In genomic region chr1:109508001-109508872, GRCh38 we compare ENCODE assay signal across 14 cellular contexts. TPM values are rescaled to one million over a fixed set of nuclear protein-coding genes. Genes with fewer than 3 reads are reported as not detected.
DNase-seq lines count a peak whose midpoint lies in the region; ATAC-seq and TF ChIP-seq lines count a peak whose summit lies in the region.
"Had no signal": no experiment of that assay in that cellular context is flagged by ENCODE, and none has a peak within 500 bp of the region (broad histone marks: within the 10 kb centered on the region; RNA-seq: fewer than 3 reads in every experiment).

No MANE protein-coding gene starts in this region.

- peaks cover 44% of the 10 kb centered on the region for H3K4me1 ChIP-seq in psoas muscle
- H3K4me1 ChIP-seq: prostate gland had no signal

- H3K9me3 ChIP-seq in T-helper 17 cell (ENCODE audit: control insufficient read depth, low read length, poor library complexity, severe bottlenecking) (no peaks in the 10 kb centered on the region), psoas muscle (no peaks in the 10 kb centered on the region)
- H3K9me3 ChIP-seq: prostate gland had no signal

- DNase-seq in T-helper 2 cell treated with Interferon-gamma antibody and Interleukin-4, amounts not matched to agents 5 μg/mL and 100 μg/mL, for 36 hours (ENCODE audit: low spot score), result no peak
- DNase-seq in T-helper 2 cell (no peak), T-helper 17 cell (no peak), endothelial cell (ENCODE audit: low spot score) (no peak), psoas muscle (peak in 1 of 2 donors; percentile 60), AG08396 (ENCODE audit: low spot score) (no peak), NCI-H526 (lab: John Stamatoyannopoulos, UW) (no peak)
- DNase-seq: 8988T; Kasumi-1; stimulated activated CD4-positive, alpha-beta T cell treated with anti-CD3 and anti-CD28 coated beads, Interleukin-4, amount 100 ng/mL, for 4 hours had no signal

- H3K27ac ChIP-seq in psoas muscle, result peak overlapping the region; percentile 85

- peaks cover 0 to 21% of the 10 kb centered on the region in 2 donors for H3K36me3 ChIP-seq in psoas muscle (ENCODE audit: insufficient read depth in 1 of 2, low read depth in 1 of 2)
- H3K36me3 ChIP-seq: prostate gland had no signal

- peaks cover 7% of the 10 kb centered on the region for H3K36me3 Mint-ChIP-seq in T-helper 2 cell treated with Interferon-gamma antibody and Interleukin-4, amounts not matched to agents 5 μg/mL and 100 μg/mL, for 36 hours (ENCODE audit: low read depth)
- H3K36me3 Mint-ChIP-seq in T-helper 17 cell (ENCODE audit: low read depth) (no peaks in the 10 kb centered on the region), endothelial cell (ENCODE audit: low read depth, unreplicated experiment) (no peaks in the 10 kb centered on the region)

- H3K4me1 Mint-ChIP-seq in T-helper 2 cell treated with Interferon-gamma antibody and Interleukin-4, amounts not matched to agents 5 μg/mL and 100 μg/mL, for 36 hours (ENCODE audit: low read depth), result peaks cover 20% of the 10 kb centered on the region
- H3K4me1 Mint-ChIP-seq in T-helper 17 cell (peaks cover 47% of the 10 kb centered on the region), endothelial cell (ENCODE audit: unreplicated experiment) (peaks cover 5% of the 10 kb centered on the region)

- no peak overlapping the region for H3K27ac Mint-ChIP-seq in T-helper 2 cell treated with Interferon-gamma antibody and Interleukin-4, amounts not matched to agents 5 μg/mL and 100 μg/mL, for 36 hours
- H3K27ac Mint-ChIP-seq in T-helper 17 cell (peak overlapping the region; percentile 94), endothelial cell (ENCODE audit: unreplicated experiment) (peak overlapping the region; percentile 57)

- ATAC-seq in T-helper 17 cell (no peak), psoas muscle (peak in 3 of 4 donors; percentile 27 to 71 (median 59)), GM19452 (IDR thresholded peaks at IDR 0.05; ENCODE audit: unreplicated experiment) (no peak)

- TF ChIP-seq CTCF in endothelial cell (IDR thresholded peaks at IDR 0.05; ENCODE audit: unreplicated experiment), result no peak
- TF ChIP-seq CTCF in psoas muscle (IDR thresholded peaks at IDR 0.05), result no peak

- peak overlapping the region; percentile 82 for H3K4me3 Mint-ChIP-seq in T-helper 2 cell treated with Interferon-gamma antibody and Interleukin-4, amounts not matched to agents 5 μg/mL and 100 μg/mL, for 36 hours
- H3K4me3 Mint-ChIP-seq in T-helper 17 cell (peak overlapping the region; percentile 94), endothelial cell (ENCODE audit: unreplicated experiment) (peak overlapping the region; percentile 88)

- H3K9me3 Mint-ChIP-seq in T-helper 2 cell treated with Interferon-gamma antibody and Interleukin-4, amounts not matched to agents 5 μg/mL and 100 μg/mL, for 36 hours, result no peaks in the 10 kb centered on the region
- no peaks in the 10 kb centered on the region for H3K9me3 Mint-ChIP-seq in endothelial cell (ENCODE audit: unreplicated experiment)

- WGBS in psoas muscle, 3 donors, result 44 to 64% (median 49%) methylated on average over 25 of the region's 25 CpGs

- H3K4me3 ChIP-seq in psoas muscle, result peak overlapping the region; percentile 83

- intact Hi-C loops in psoas muscle (cut with DNase I), result no loop called here

- H3K27me3 ChIP-seq in psoas muscle (ENCODE audit: insufficient read depth in 3 of 3, low read length in 2 of 3), result no peaks in the 10 kb centered on the region

- peaks cover 47% of the 10 kb centered on the region for H3K27me3 Mint-ChIP-seq in T-helper 2 cell treated with Interferon-gamma antibody and Interleukin-4, amounts not matched to agents 5 μg/mL and 100 μg/mL, for 36 hours (ENCODE audit: low read depth)
- H3K27me3 Mint-ChIP-seq in T-helper 17 cell, result no peaks in the 10 kb centered on the region
- H3K27me3 Mint-ChIP-seq in endothelial cell (ENCODE audit: unreplicated experiment), result peaks cover 22% of the 10 kb centered on the region

RNA-seq across cellular contexts. Expression of gene AMIGO1, which starts 1.3 kb away (rescaled TPM):
- total RNA-seq in T-helper 17 cell, result 1 to 10 TPM; 6.2 to 8.0 TPM
- total RNA-seq in endothelial cell (ENCODE audit: unreplicated experiment), result 1.2 TPM
- 10 to 100 TPM in 3 of 4 donors, 1 to 10 TPM in 1; 8.7 to 16.6 (median 11.4) TPM for total RNA-seq in psoas muscle
- polyA plus RNA-seq in psoas muscle, result 10 to 100 TPM in 1 of 3 donors, 1 to 10 TPM in 2; 3.1 to 16.0 (median 8.0) TPM

RNA-seq across cellular contexts. Expression of gene CYB561D1, which starts 14.3 kb away (rescaled TPM):
- 10 to 100 TPM; 21.0 to 23.5 TPM for total RNA-seq in T-helper 17 cell
- total RNA-seq in endothelial cell (ENCODE audit: unreplicated experiment), result 7.8 TPM
- 1 to 10 TPM; 2.4 to 4.0 (median 3.7) TPM for total RNA-seq in psoas muscle
- 10 to 100 TPM in 1 of 3 donors, 1 to 10 TPM in 2; 1.8 to 15.0 (median 3.5) TPM for polyA plus RNA-seq in psoas muscle

RNA-seq across cellular contexts. Expression of gene ATXN7L2, which starts 24.5 kb away (rescaled TPM):
- total RNA-seq in T-helper 17 cell (10 to 100 TPM; 14.3 to 16.0 TPM), endothelial cell (ENCODE audit: unreplicated experiment) (3.2 TPM), psoas muscle (10 to 100 TPM in 1 of 4 donors, 1 to 10 TPM in 3; 4.4 to 14.1 (median 8.4) TPM)
- 1 to 10 TPM; 5.1 to 5.2 (median 5.1) TPM for polyA plus RNA-seq in psoas muscle

RNA-seq across cellular contexts. Expression of gene GPR61, which starts 31.4 kb away (rescaled TPM):
- total RNA-seq in T-helper 17 cell, result under 1 TPM; 0.20 to 0.65 TPM
- not detected for total RNA-seq in endothelial cell (ENCODE audit: unreplicated experiment)
- total RNA-seq in psoas muscle, result 1 to 10 TPM in 1 of 4 donors, under 1 TPM in 1, not detected in 2; 0.18 to 1.4 TPM
- under 1 TPM in 1 of 3 donors, not detected in 2; 0.10 TPM for polyA plus RNA-seq in psoas muscle
- total RNA-seq: Daoy, kidney epithelial cell had no signal

RNA-seq across cellular contexts. Expression of gene GNAI3, which starts 40.2 kb away (rescaled TPM):
- total RNA-seq in T-helper 17 cell (1 to 10 TPM; 7.8 to 8.8 TPM), endothelial cell (ENCODE audit: unreplicated experiment) (17.7 TPM), psoas muscle (1 to 10 TPM; 1.4 to 2.3 (median 1.7) TPM)
- 1 to 10 TPM in 2 of 3 donors, under 1 TPM in 1; 0.96 to 2.9 (median 1.5) TPM for polyA plus RNA-seq in psoas muscle

Comparison
In these comparisons a context has a peak if more than half of its experiments do, and no peak if none do; other contexts are left out.
1. ATAC-seq: peak in psoas muscle (3 of 4); none in T-helper 17 cell (single experiment) and GM19452 (single experiment).
2. Peak in every context shown above with its lines, with median percentiles within 50 percentile points of each other: H3K4me3 Mint-ChIP-seq.